In genomic region chr9:137970686-137971476, GRCh38 we compare ENCODE assay signal across 17 cellular contexts.
DNase-seq lines count a peak whose midpoint lies in the region; ATAC-seq, FAIRE-seq and TF ChIP-seq lines count a peak whose summit lies in the region.
"Had no signal": no experiment of that assay in that cellular context is flagged by ENCODE, and none has a peak within 500 bp of the region (broad histone marks: within the 10 kb centered on the region; RNA-seq: fewer than 3 reads in every experiment).

No MANE protein-coding gene starts in this region.

- H3K4me3 Mint-ChIP-seq in activated naive CD8-positive, alpha-beta T cell treated with anti-CD3 and anti-CD28 coated beads, Interleukin-2, amount 10 ng/mL, durations not matched to agents 7 days and 5 days, result no peak overlapping the region
- no peak overlapping the region for H3K4me3 Mint-ChIP-seq in activated naive CD8-positive, alpha-beta T cell treated with anti-CD3 and anti-CD28 coated beads for 36 hours
- H3K4me3 Mint-ChIP-seq in neural progenitor cell, result peak overlapping the region; percentile 46
- H3K4me3 Mint-ChIP-seq: activated CD4-positive, alpha-beta T cell treated with anti-CD3 and anti-CD28 coated beads, Interleukin-2, amount 10 ng/mL, durations not matched to agents 24 days and 14 days; CD14-positive monocyte; memory B cell had no signal

- H3K36me3 ChIP-seq in bronchial epithelial cell (ENCODE audit: control insufficient read depth, insufficient read depth, low read length) (no peaks in the 10 kb centered on the region), neural progenitor cell (no peaks in the 10 kb centered on the region), upper lobe of right lung (no peaks in the 10 kb centered on the region)
- H3K36me3 ChIP-seq: adrenal gland, colonic mucosa, vagina had no signal

- no peaks in the 10 kb centered on the region for H3K36me3 Mint-ChIP-seq in activated naive CD8-positive, alpha-beta T cell treated with anti-CD3 and anti-CD28 coated beads, Interleukin-2, amount 10 ng/mL, durations not matched to agents 7 days and 5 days
- H3K36me3 Mint-ChIP-seq in activated naive CD8-positive, alpha-beta T cell treated with anti-CD3 and anti-CD28 coated beads for 36 hours, result no peaks in the 10 kb centered on the region
- no peaks in the 10 kb centered on the region for H3K36me3 Mint-ChIP-seq in neural progenitor cell
- H3K36me3 Mint-ChIP-seq: CD14-positive monocyte, memory B cell had no signal

- H3K27ac Mint-ChIP-seq in activated naive CD8-positive, alpha-beta T cell treated with anti-CD3 and anti-CD28 coated beads, Interleukin-2, amount 10 ng/mL, durations not matched to agents 7 days and 5 days, result no peak overlapping the region
- H3K27ac Mint-ChIP-seq in activated naive CD8-positive, alpha-beta T cell treated with anti-CD3 and anti-CD28 coated beads for 36 hours, result no peak overlapping the region
- peak overlapping the region; percentile 9 for H3K27ac Mint-ChIP-seq in neural progenitor cell
- H3K27ac Mint-ChIP-seq: activated CD4-positive, alpha-beta T cell treated with anti-CD3 and anti-CD28 coated beads, Interleukin-2, amount 10 ng/mL, durations not matched to agents 24 days and 14 days; CD14-positive monocyte; memory B cell had no signal

- H3K4me3 ChIP-seq in bronchial epithelial cell (ENCODE audit: low read depth, low read length) (no peak overlapping the region), neural progenitor cell (no peak overlapping the region), upper lobe of right lung (no peak overlapping the region)
- H3K4me3 ChIP-seq: adrenal gland, colonic mucosa, vagina had no signal

- H3K9ac ChIP-seq in neural progenitor cell, result no peak overlapping the region

- no peaks in the 10 kb centered on the region for H3K9me3 ChIP-seq in neural progenitor cell (ENCODE audit: low read depth)
- H3K9me3 ChIP-seq in upper lobe of right lung, result no peaks in the 10 kb centered on the region
- H3K9me3 ChIP-seq: adrenal gland, colonic mucosa, vagina had no signal

- peak; percentile 55 for FAIRE-seq in bronchial epithelial cell (lab: Jason Lieb, UNC)
- FAIRE-seq: endometrium had no signal

- DNase-seq in activated naive CD8-positive, alpha-beta T cell treated with anti-CD3 and anti-CD28 coated beads, Interleukin-2, amount 10 ng/mL, durations not matched to agents 7 days and 5 days, result peak; percentile 20
- no peak for DNase-seq in activated naive CD8-positive, alpha-beta T cell treated with anti-CD3 and anti-CD28 coated beads for 36 hours
- DNase-seq in bronchial epithelial cell (ENCODE audit: low read depth), result no peak
- no peak for DNase-seq in neural progenitor cell (ENCODE audit: low spot score)
- peak; percentile 50 for DNase-seq in upper lobe of right lung
- DNase-seq in HEK293T (ENCODE audit: extremely low spot score), result no peak
- DNase-seq: activated CD4-positive, alpha-beta T cell treated with anti-CD3 and anti-CD28 coated beads, Interleukin-2, amount 10 ng/mL, durations not matched to agents 24 days and 14 days; activated CD8-positive, alpha-beta memory T cell treated with anti-CD3 and anti-CD28 coated beads, Interleukin-2, amount 50 U/mL, for 4 hours; colonic mucosa; NCI-H1436 treated with DMSO at 0.1 percent for 48 hours; NCI-H69 had no signal

- TF ChIP-seq CTCF in bronchial epithelial cell (IDR thresholded peaks at IDR 0.05; ENCODE audit: insufficient read depth, low read length, severe bottlenecking) (no peak), neural progenitor cell (IDR thresholded peaks at IDR 0.05) (no peak), upper lobe of right lung (IDR thresholded peaks at IDR 0.05) (no peak)

- H3K4me1 ChIP-seq in neural progenitor cell, result no peaks in the 10 kb centered on the region
- H3K4me1 ChIP-seq in upper lobe of right lung, result no peaks in the 10 kb centered on the region
- H3K4me1 ChIP-seq: adrenal gland, colonic mucosa, vagina had no signal

- H3K4me2 ChIP-seq in neural progenitor cell, result no peak overlapping the region

- no peaks in the 10 kb centered on the region for H3K27me3 Mint-ChIP-seq in activated naive CD8-positive, alpha-beta T cell treated with anti-CD3 and anti-CD28 coated beads, Interleukin-2, amount 10 ng/mL, durations not matched to agents 7 days and 5 days
- peaks cover 15% of the 10 kb centered on the region for H3K27me3 Mint-ChIP-seq in activated naive CD8-positive, alpha-beta T cell treated with anti-CD3 and anti-CD28 coated beads for 36 hours
- H3K27me3 Mint-ChIP-seq in neural progenitor cell (ENCODE audit: insufficient read depth, low read depth), result no peaks in the 10 kb centered on the region
- H3K27me3 Mint-ChIP-seq: activated CD4-positive, alpha-beta T cell treated with anti-CD3 and anti-CD28 coated beads, Interleukin-2, amount 10 ng/mL, durations not matched to agents 24 days and 14 days had no signal

- H3F3A ChIP-seq in neural progenitor cell (ENCODE audit: low read depth), result no peaks in the 10 kb centered on the region

- POLR2A ChIA-PET in activated naive CD8-positive, alpha-beta T cell treated with anti-CD3 and anti-CD28 coated beads, Interleukin-2, amount 10 ng/mL, durations not matched to agents 7 days and 5 days (lab: Charles Lee), result no interaction called here
- POLR2A ChIA-PET in HEK293T (lab: Yijun Ruan, JAX), result no interaction called here

- CTCF ChIA-PET in HEK293T (lab: Yijun Ruan, JAX), result no interaction called here

- H2AFZ ChIP-seq in neural progenitor cell (replicated peaks), result no peak overlapping the region

- H3K4me1 Mint-ChIP-seq in activated naive CD8-positive, alpha-beta T cell treated with anti-CD3 and anti-CD28 coated beads, Interleukin-2, amount 10 ng/mL, durations not matched to agents 7 days and 5 days, result no peaks in the 10 kb centered on the region
- H3K4me1 Mint-ChIP-seq in activated naive CD8-positive, alpha-beta T cell treated with anti-CD3 and anti-CD28 coated beads for 36 hours, result no peaks in the 10 kb centered on the region
- peaks cover 18% of the 10 kb centered on the region for H3K4me1 Mint-ChIP-seq in neural progenitor cell
- H3K4me1 Mint-ChIP-seq: activated CD4-positive, alpha-beta T cell treated with anti-CD3 and anti-CD28 coated beads, Interleukin-2, amount 10 ng/mL, durations not matched to agents 24 days and 14 days; CD14-positive monocyte; memory B cell had no signal

- H3K9me3 Mint-ChIP-seq in activated naive CD8-positive, alpha-beta T cell treated with anti-CD3 and anti-CD28 coated beads, Interleukin-2, amount 10 ng/mL, durations not matched to agents 7 days and 5 days, result no peaks in the 10 kb centered on the region
- no peaks in the 10 kb centered on the region for H3K9me3 Mint-ChIP-seq in activated naive CD8-positive, alpha-beta T cell treated with anti-CD3 and anti-CD28 coated beads for 36 hours
- no peaks in the 10 kb centered on the region for H3K9me3 Mint-ChIP-seq in neural progenitor cell
- H3K9me3 Mint-ChIP-seq: activated CD4-positive, alpha-beta T cell treated with anti-CD3 and anti-CD28 coated beads, Interleukin-2, amount 10 ng/mL, durations not matched to agents 24 days and 14 days had no signal

- H3K27me3 ChIP-seq in bronchial epithelial cell (ENCODE audit: control insufficient read depth, insufficient read depth, low read length) (no peaks in the 10 kb centered on the region), neural progenitor cell (no peaks in the 10 kb centered on the region), upper lobe of right lung (no peaks in the 10 kb centered on the region)
- H3K27me3 ChIP-seq: adrenal gland, colonic mucosa, vagina had no signal

- intact Hi-C loops in upper lobe of right lung (cut with DNase I), result no loop called here

- no peak overlapping the region for H3K27ac ChIP-seq in neural progenitor cell
- H3K27ac ChIP-seq in upper lobe of right lung, result no peak overlapping the region
- H3K27ac ChIP-seq: adrenal gland, colonic mucosa, vagina had no signal

- H3K79me2 ChIP-seq in neural progenitor cell (ENCODE audit: low read depth), result no peaks in the 10 kb centered on the region

- no peaks in the 10 kb centered on the region for H4K20me1 ChIP-seq in neural progenitor cell (ENCODE audit: low read depth)

- no peak for ATAC-seq in activated naive CD8-positive, alpha-beta T cell treated with anti-CD3 and anti-CD28 coated beads, Interleukin-2, amount 10 ng/mL, durations not matched to agents 7 days and 5 days (ENCODE audit: low read depth)
- ATAC-seq in upper lobe of right lung (no peak), HG03025 (IDR thresholded peaks at IDR 0.05; ENCODE audit: low FRiP score, unreplicated experiment) (no peak)

TF ChIP-seq in HEK293T, 16 proteins besides CTCF, POLR2A, EP300 and RAD21:
- TF ChIP-seq NFRKB (IDR thresholded peaks at IDR 0.05) (no peak), TARDBP (IDR thresholded peaks at IDR 0.05) (no peak), SP1 (IDR thresholded peaks at IDR 0.05) (no peak), ZNF384 (IDR thresholded peaks at IDR 0.05) (no peak), FOXM1 (IDR thresholded peaks at IDR 0.05; ENCODE audit: borderline replicate concordance) (no peak), L3MBTL2 (conservative IDR thresholded peaks at IDR 0.05) (no peak), ELF4 (IDR thresholded peaks at IDR 0.05) (no peak)

Comparison
In these comparisons a context has a peak if more than half of its experiments do, and no peak if none do; other contexts are left out.
1. DNase-seq: peak in activated naive CD8-positive, alpha-beta T cell treated with anti-CD3 and anti-CD28 coated beads, Interleukin-2, amount 10 ng/mL, durations not matched to agents 7 days and 5 days (single experiment) and upper lobe of right lung (single experiment); none in activated naive CD8-positive, alpha-beta T cell treated with anti-CD3 and anti-CD28 coated beads for 36 hours (single experiment), bronchial epithelial cell (single experiment), neural progenitor cell (single experiment) and HEK293T (single experiment).